26 cellular contexts compared by ENCODE assay signal in genomic region chr19:16590876-16591802, GRCh38. TPM values are rescaled to one million over a fixed set of nuclear protein-coding genes. Genes with fewer than 3 reads are reported as not detected.
A peak's percentile ranks its signal among the peaks of the same experiment; 100 is the strongest.
DNase-seq lines count a peak whose midpoint lies in the region; ATAC-seq and TF ChIP-seq lines count a peak whose summit lies in the region.
"Had no signal": no experiment of that assay in that cellular context is flagged by ENCODE, and none has a peak within 500 bp of the region (broad histone marks: within the 10 kb centered on the region; RNA-seq: fewer than 3 reads in every experiment).

No MANE protein-coding gene starts in this region.

- H3K4me1 Mint-ChIP-seq in activated B cell treated with CpG ODN at 0.5 μM for 24 hours: peaks cover 99% of the 10 kb centered on the region

- peak overlapping the region; percentile 12 for H3K4ac ChIP-seq in trophoblast cell (ENCODE audit: low read depth, low read length)

- TF ChIP-seq POLR2A in testis (IDR thresholded peaks at IDR 0.05): no peak

- peak overlapping the region; percentile 28; the same call in 1 of the 2 replicates for H3K4me3 ChIP-seq in DOHH2 (ENCODE audit: low read length)
- no peak overlapping the region for H3K4me3 ChIP-seq in KMS-11 (IDR thresholded peaks at IDR 0.05; ENCODE audit: insufficient read depth, low read depth, low read length)
- H3K4me3 ChIP-seq in trophoblast cell (ENCODE audit: low read depth, low read length): no peak overlapping the region
- H3K4me3 ChIP-seq in testis: no peak overlapping the region
- H3K4me3 ChIP-seq: breast epithelium, colonic mucosa, lung, ovary, SJSA1, upper lobe of left lung had no signal

- CTCF ChIA-PET in activated B cell treated with CpG ODN at 0.5 μM for 24 hours (lab: Charles Lee): no interaction called here

- peak overlapping the region; percentile 50 for H3K27ac Mint-ChIP-seq in activated B cell treated with CpG ODN at 0.5 μM for 24 hours
- H3K27ac Mint-ChIP-seq: activated naive CD4-positive, alpha-beta T cell treated with anti-CD3 and anti-CD28 coated beads, Interleukin-2, amount 50 U/mL, for 24 hours; nephron had no signal

- WGBS in trophoblast cell (ENCODE audit: extremely low coverage, insufficient coverage, insufficient read length): no CpG with 5 or more reads among the region's 9 CpGs
- WGBS in testis, 2 donors: 81 to 84% methylated on average over 9 of the region's 9 CpGs

- H4K12ac ChIP-seq in trophoblast cell (ENCODE audit: low read depth, low read length): no peak overlapping the region

- no peaks in the 10 kb centered on the region for H3K79me1 ChIP-seq in trophoblast cell (ENCODE audit: low read length)

- H3K9me2 ChIP-seq in DOHH2 (replicated peaks; ENCODE audit: control insufficient read depth, low read length): no peaks in the 10 kb centered on the region

- no peaks in the 10 kb centered on the region for H3K27me3 Mint-ChIP-seq in activated B cell treated with CpG ODN at 0.5 μM for 24 hours
- H3K27me3 Mint-ChIP-seq: activated CD4-positive, alpha-beta memory T cell treated with anti-CD3 and anti-CD28 coated beads for 36 hours; activated naive CD4-positive, alpha-beta T cell treated with anti-CD3 and anti-CD28 coated beads, Interleukin-2, amount 50 U/mL, for 24 hours; CD4-positive, CD25-positive, alpha-beta regulatory T cell had no signal

- no peak overlapping the region for H4K8ac ChIP-seq in trophoblast cell (ENCODE audit: low read depth, low read length)

- H3K79me2 ChIP-seq in DOHH2 (ENCODE audit: control insufficient read depth, low read length): peaks cover 96% of the 10 kb centered on the region
- peaks cover 90% of the 10 kb centered on the region for H3K79me2 ChIP-seq in KMS-11 (ENCODE audit: insufficient read depth, low read depth)
- H3K79me2 ChIP-seq in trophoblast cell (ENCODE audit: control insufficient read depth, insufficient read depth, low read length, poor library complexity): peaks cover 17% of the 10 kb centered on the region

- H3K4me2 ChIP-seq in DOHH2 (ENCODE audit: low read length) (peak overlapping the region; percentile 96), KMS-11 (peak overlapping the region; percentile 99), trophoblast cell (ENCODE audit: low read length) (no peak overlapping the region)

- H2AFZ ChIP-seq in KMS-11 (ENCODE audit: low read depth) (no peak overlapping the region), trophoblast cell (ENCODE audit: insufficient read depth, low read length, poor library complexity) (no peak overlapping the region)

- H3K9me3 Mint-ChIP-seq in activated B cell treated with CpG ODN at 0.5 μM for 24 hours: no peaks in the 10 kb centered on the region
- H3K9me3 Mint-ChIP-seq: activated CD4-positive, alpha-beta memory T cell treated with anti-CD3 and anti-CD28 coated beads for 36 hours; activated naive CD4-positive, alpha-beta T cell treated with anti-CD3 and anti-CD28 coated beads, Interleukin-2, amount 50 U/mL, for 24 hours; nephron had no signal

- H2BK12ac ChIP-seq in trophoblast cell (ENCODE audit: low read length): no peak overlapping the region

- no peak overlapping the region for H3K23ac ChIP-seq in trophoblast cell (ENCODE audit: low read length)

- intact Hi-C loops in activated B cell treated with CpG ODN at 0.5 μM for 24 hours (cut with micrococcal nuclease): no loop called here
- intact Hi-C loops in cardiac septum (cut with DNase I): no loop called here
- intact Hi-C loops in testis (cut with DNase I; ENCODE audit: low total_unique reads): no loop called here

- H2AK5ac ChIP-seq in trophoblast cell (ENCODE audit: low read length): no peak overlapping the region

- ATAC-seq in activated B cell treated with CpG ODN at 0.5 μM for 24 hours (ENCODE audit: low read depth): no peak
- ATAC-seq: activated CD4-positive, CD25-positive, alpha-beta regulatory T cell treated with anti-CD3 and anti-CD28 coated beads, Interleukin-2, amount 50 U/mL, for 24 hours had no signal

- H3K14ac ChIP-seq in trophoblast cell (ENCODE audit: low read length): no peak overlapping the region

- TF ChIP-seq CTCF in DOHH2 (IDR thresholded peaks at IDR 0.05; ENCODE audit: low read depth, low read length, poor library complexity, severe bottlenecking) (no peak), KMS-11 (conservative IDR thresholded peaks at IDR 0.05; ENCODE audit: low read depth, low read length) (no peak), activated B cell treated with CpG ODN at 0.5 μM for 24 hours (IDR thresholded peaks at IDR 0.05) (no peak), testis (IDR thresholded peaks at IDR 0.05) (no peak)

- no peak overlapping the region for H2BK5ac ChIP-seq in trophoblast cell (ENCODE audit: low read depth, low read length, poor library complexity)

- H3K18ac ChIP-seq in trophoblast cell (ENCODE audit: low read length): no peak overlapping the region

- POLR2A ChIA-PET in activated B cell treated with CpG ODN at 0.5 μM for 24 hours (lab: Charles Lee): interaction anchor here (0.6 to 11.8 kb wide), 8 partner anchors 7 to 1186 kb away, joined by 3 to 242 read pairs (median 47); partner anchors contain the start of genes MED26 and SLC35E1

- H4K20me1 ChIP-seq in DOHH2 (ENCODE audit: control insufficient read depth, insufficient read depth, low read depth, low read length): peaks cover 46% of the 10 kb centered on the region
- no peaks in the 10 kb centered on the region for H4K20me1 ChIP-seq in KMS-11 (ENCODE audit: insufficient read depth)

- no peak overlapping the region for H2BK120ac ChIP-seq in trophoblast cell (ENCODE audit: insufficient read depth, low read length, poor library complexity)

- H4K91ac ChIP-seq in trophoblast cell (ENCODE audit: low read depth, low read length): no peak overlapping the region

- H3K9me3 ChIP-seq in DOHH2 (ENCODE audit: control insufficient read depth, insufficient read depth, low read length): no peaks in the 10 kb centered on the region
- H3K9me3 ChIP-seq in trophoblast cell (ENCODE audit: insufficient read depth, low read depth, low read length): no peaks in the 10 kb centered on the region
- H3K9me3 ChIP-seq in testis: no peaks in the 10 kb centered on the region
- H3K9me3 ChIP-seq: breast epithelium, colonic mucosa, ovary, SJSA1, upper lobe of left lung had no signal

- H3K9ac ChIP-seq in KMS-11 (no peak overlapping the region), trophoblast cell (ENCODE audit: low read length) (no peak overlapping the region)

- no peaks in the 10 kb centered on the region for H3K27me3 ChIP-seq in DOHH2 (ENCODE audit: control insufficient read depth, low read length)
- no peaks in the 10 kb centered on the region for H3K27me3 ChIP-seq in KMS-11 (ENCODE audit: insufficient read depth, low read depth)
- H3K27me3 ChIP-seq in trophoblast cell (ENCODE audit: insufficient read depth, low read length): no peaks in the 10 kb centered on the region
- H3K27me3 ChIP-seq in testis: no peaks in the 10 kb centered on the region
- H3K27me3 ChIP-seq: breast epithelium, colonic mucosa, ovary, SJSA1, upper lobe of left lung had no signal

- H3K4me3 Mint-ChIP-seq in activated B cell treated with CpG ODN at 0.5 μM for 24 hours: peak overlapping the region; percentile 28
- H3K4me3 Mint-ChIP-seq: activated CD4-positive, alpha-beta memory T cell treated with anti-CD3 and anti-CD28 coated beads for 36 hours; activated naive CD4-positive, alpha-beta T cell treated with anti-CD3 and anti-CD28 coated beads, Interleukin-2, amount 50 U/mL, for 24 hours; nephron had no signal

- H3K27ac ChIP-seq in DOHH2 (ENCODE audit: low read depth, low read length) (peak overlapping the region; percentile 96), KMS-11 (peak overlapping the region; percentile 95; the same call in 1 of the 2 replicates), trophoblast cell (ENCODE audit: low read depth, low read length) (no peak overlapping the region), testis (no peak overlapping the region)
- H3K27ac ChIP-seq: breast epithelium, colonic mucosa, ovary, SJSA1, upper lobe of left lung had no signal

- H3K4me1 ChIP-seq in DOHH2 (ENCODE audit: control insufficient read depth, low read length) (peaks cover 99% of the 10 kb centered on the region), KMS-11 (ENCODE audit: low read depth, poor library complexity, severe bottlenecking) (peaks cover 77% of the 10 kb centered on the region), trophoblast cell (ENCODE audit: control insufficient read depth in 1 of 2, insufficient read depth in 2 of 2, low read length in 2 of 2) (peaks cover 26 to 30% of the 10 kb centered on the region in 2 experiments), testis (peaks cover 53% of the 10 kb centered on the region)

- H3F3A ChIP-seq in DOHH2 (ENCODE audit: control insufficient read depth, insufficient read depth): peaks cover 34% of the 10 kb centered on the region

- H3K36me3 ChIP-seq in DOHH2 (ENCODE audit: control insufficient read depth, low read length): peaks cover 32% of the 10 kb centered on the region
- no peaks in the 10 kb centered on the region for H3K36me3 ChIP-seq in KMS-11 (ENCODE audit: insufficient read depth)
- peaks cover 0 to 3% of the 10 kb centered on the region in 2 experiments for H3K36me3 ChIP-seq in trophoblast cell (ENCODE audit: control insufficient read depth in 1 of 2, insufficient read depth in 2 of 2, low read length in 2 of 2)
- no peaks in the 10 kb centered on the region for H3K36me3 ChIP-seq in testis (ENCODE audit: low read depth, missing control alignments)
- H3K36me3 ChIP-seq: breast epithelium, colonic mucosa, ovary, upper lobe of left lung had no signal

- DNase-seq in activated B cell treated with CpG ODN at 0.5 μM for 24 hours: no peak
- DNase-seq in trophoblast cell: no peak
- no peak for DNase-seq in central memory CD4-positive, alpha-beta T cell
- DNase-seq in cardiac septum (ENCODE audit: low spot score): no peak
- no peak for DNase-seq in testis
- DNase-seq: activated CD4-positive, alpha-beta memory T cell treated with anti-CD3 and anti-CD28 coated beads for 36 hours; activated CD8-positive, alpha-beta memory T cell treated with anti-CD3 and anti-CD28 coated beads, Interleukin-2, amount 50 U/mL, for 4 hours; amygdala; CD4-positive, CD25-positive, alpha-beta regulatory T cell; colonic mucosa; effector memory CD4-positive, alpha-beta T cell; MV-4-11; NCI-H1694; NCI-H526; ovary; small intestine; T-helper 1 cell; upper lobe of left lung had no signal

- H3K36me3 Mint-ChIP-seq in activated B cell treated with CpG ODN at 0.5 μM for 24 hours (ENCODE audit: low read depth): peaks cover 5% of the 10 kb centered on the region
- H3K36me3 Mint-ChIP-seq: activated CD4-positive, alpha-beta memory T cell treated with anti-CD3 and anti-CD28 coated beads for 36 hours; activated naive CD4-positive, alpha-beta T cell treated with anti-CD3 and anti-CD28 coated beads, Interleukin-2, amount 50 U/mL, for 24 hours; CD4-positive, CD25-positive, alpha-beta regulatory T cell had no signal

RNA-seq across cellular contexts. Expression of gene SLC35E1, which starts 18.9 kb away (rescaled TPM):
- total RNA-seq in activated B cell treated with CpG ODN at 0.5 μM for 24 hours: 41.6 and 51.7 TPM in 2 replicates
- polyA plus RNA-seq in trophoblast cell (2013): 101 TPM in 2 replicates
- 26.7 TPM for total RNA-seq in cardiac septum
- 10 to 100 TPM; 54.0 to 56.3 TPM for total RNA-seq in testis
- 20.3 TPM for polyA plus RNA-seq in testis (ENCODE audit: insufficient read depth, low read depth, low replicate concordance)

RNA-seq across cellular contexts. Expression of gene MED26, which starts 36.9 kb away (rescaled TPM):
- total RNA-seq in activated B cell treated with CpG ODN at 0.5 μM for 24 hours (32.0 and 36.1 TPM in 2 replicates), cardiac septum (4.3 TPM), testis (10 to 100 TPM; 66.1 to 66.5 TPM)
- polyA plus RNA-seq in trophoblast cell (2013): 10.5 and 11.2 TPM in 2 replicates
- polyA plus RNA-seq in testis (ENCODE audit: insufficient read depth, low read depth, low replicate concordance): 80.8 TPM

RNA-seq across cellular contexts. Expression of gene CHERP, which starts 48.9 kb away (rescaled TPM):
- total RNA-seq in activated B cell treated with CpG ODN at 0.5 μM for 24 hours (70.9 and 89.3 TPM in 2 replicates), cardiac septum (23.7 TPM), testis (10 to 100 TPM; 46.5 to 51.3 TPM)
- 48.8 and 49.6 TPM in 2 replicates for polyA plus RNA-seq in trophoblast cell (2013)
- 49.3 TPM for polyA plus RNA-seq in testis (ENCODE audit: insufficient read depth, low read depth, low replicate concordance)

Comparison
In these comparisons a context has a peak if more than half of its experiments do, and no peak if none do; other contexts are left out.
1. H3K27ac ChIP-seq: peak in DOHH2 (single experiment) and KMS-11 (single experiment); none in trophoblast cell (single experiment) and testis (0 of 2).